ENCODE assay signal across 16 cellular contexts in genomic region chr3:157146664-157147082, GRCh38. TPM values are rescaled to one million over a fixed set of nuclear protein-coding genes. Genes with fewer than 3 reads are reported as not detected.
A peak's percentile ranks its signal among the peaks of the same experiment; 100 is the strongest.
DNase-seq lines count a peak whose midpoint lies in the region; ATAC-seq and TF ChIP-seq lines count a peak whose summit lies in the region.
"Had no signal": no experiment of that assay in that cellular context is flagged by ENCODE, and none has a peak within 500 bp of the region (broad histone marks: within the 10 kb centered on the region; RNA-seq: fewer than 3 reads in every experiment).

No MANE protein-coding gene starts in this region.

- H3K27me3 ChIP-seq in CD4-positive, alpha-beta T cell (ENCODE audit: control insufficient read depth, insufficient read depth, low read length) = no peaks in the 10 kb centered on the region
- H3K27me3 ChIP-seq: BE2C had no signal

- POLR2A ChIA-PET in CD4-positive, alpha-beta T cell (lab: Charles Lee) = interaction anchor here (1.2 to 4.1 kb wide), 3 partner anchors 13 to 52 kb away, joined by 3 to 44 read pairs (median 8); partner anchors contain the start of gene CCNL1
- POLR2A ChIA-PET in activated CD8-positive, alpha-beta T cell treated with anti-CD3 and anti-CD28 coated beads for 36 hours (lab: Charles Lee) = interaction anchor here (1.1 to 5.8 kb wide), 6 partner anchors 9 to 592 kb away, joined by 3 to 106 read pairs (median 6); partner anchors contain the start of genes CCNL1 and SSR3

- H3K36me3 Mint-ChIP-seq in CD4-positive, alpha-beta T cell (ENCODE audit: low read depth) = peaks cover 96% of the 10 kb centered on the region
- peaks cover 70% of the 10 kb centered on the region for H3K36me3 Mint-ChIP-seq in activated CD8-positive, alpha-beta T cell treated with anti-CD3 and anti-CD28 coated beads for 36 hours (ENCODE audit: low read depth)

- no peak overlapping the region for H3K27ac ChIP-seq in CD4-positive, alpha-beta T cell (ENCODE audit: low read depth, low read length)
- H3K27ac ChIP-seq: lower lobe of right lung had no signal

- no peaks in the 10 kb centered on the region for H3K9me3 ChIP-seq in CD4-positive, alpha-beta T cell (ENCODE audit: control insufficient read depth, low read length)
- H3K9me3 ChIP-seq: BE2C, lower lobe of right lung had no signal

- intact Hi-C loops in CD4-positive, alpha-beta T cell (cut with DNase I, micrococcal nuclease) = no loop called here
- intact Hi-C loops in activated CD8-positive, alpha-beta T cell treated with anti-CD3 and anti-CD28 coated beads for 36 hours (cut with micrococcal nuclease) = no loop called here
- intact Hi-C loops in left colon (cut with DNase I, micrococcal nuclease) = no loop called here

- peak overlapping the region; percentile 81 for H3K27ac Mint-ChIP-seq in CD4-positive, alpha-beta T cell
- H3K27ac Mint-ChIP-seq in activated CD8-positive, alpha-beta T cell treated with anti-CD3 and anti-CD28 coated beads for 36 hours = peak overlapping the region; percentile 62
- H3K27ac Mint-ChIP-seq: GM23338 had no signal

- H3K4me3 Mint-ChIP-seq in CD4-positive, alpha-beta T cell = no peak overlapping the region
- no peak overlapping the region for H3K4me3 Mint-ChIP-seq in activated CD8-positive, alpha-beta T cell treated with anti-CD3 and anti-CD28 coated beads for 36 hours
- H3K4me3 Mint-ChIP-seq: GM23338, neural crest cell had no signal

- CTCF ChIA-PET in CD4-positive, alpha-beta T cell (lab: Charles Lee) = interaction anchor here (0.7 to 2.0 kb wide), 2 partner anchors 9 to 63 kb away, joined by 4 to 9 read pairs; no protein-coding TSS in a partner anchor
- CTCF ChIA-PET in activated CD8-positive, alpha-beta T cell treated with anti-CD3 and anti-CD28 coated beads for 36 hours (lab: Charles Lee) = interaction anchor here (0.9 to 6.1 kb wide), 4 partner anchors 9 to 58 kb away, joined by 3 to 56 read pairs (median 4); no protein-coding TSS in a partner anchor

- no peak for DNase-seq in CD4-positive, alpha-beta T cell
- no peak for DNase-seq in activated CD8-positive, alpha-beta T cell treated with anti-CD3 and anti-CD28 coated beads for 36 hours
- no peak for DNase-seq in left colon
- no peak for DNase-seq in NCI-H1694 (lab: John Stamatoyannopoulos, UW)
- DNase-seq in kidney glomerular epithelial cell (lab: John Stamatoyannopoulos, UW) = no peak
- no peak for DNase-seq in NCI-H1694 treated with DMSO at 0.1 percent for 48 hours (lab: John Stamatoyannopoulos, UW)
- DNase-seq: BE2C; DMS53; lower lobe of right lung; NCI-H774; stimulated activated CD4-positive, alpha-beta T cell treated with anti-CD3 and anti-CD28 coated beads, Interleukin-1b, Interleukin-23, amount 100 ng/mL, for 48 hours; SW 1271 had no signal

- ATAC-seq in CD4-positive, alpha-beta T cell (ENCODE audit: poor library complexity) = peak; percentile 9
- ATAC-seq in GM18505 (IDR thresholded peaks at IDR 0.05; ENCODE audit: unreplicated experiment) (no peak), left colon (peak; percentile 6), GM19324 (IDR thresholded peaks at IDR 0.05; ENCODE audit: low FRiP score, unreplicated experiment) (no peak)
- peak; percentile 7 for ATAC-seq in activated CD8-positive, alpha-beta T cell treated with anti-CD3 and anti-CD28 coated beads for 36 hours
- ATAC-seq: GM23338, lower lobe of right lung had no signal

- no peak for TF ChIP-seq CTCF in CD4-positive, alpha-beta T cell (IDR thresholded peaks at IDR 0.05)
- no peak for TF ChIP-seq CTCF in activated CD8-positive, alpha-beta T cell treated with anti-CD3 and anti-CD28 coated beads for 36 hours (IDR thresholded peaks at IDR 0.05)

- no peaks in the 10 kb centered on the region for H3K9me3 Mint-ChIP-seq in CD4-positive, alpha-beta T cell
- no peaks in the 10 kb centered on the region for H3K9me3 Mint-ChIP-seq in activated CD8-positive, alpha-beta T cell treated with anti-CD3 and anti-CD28 coated beads for 36 hours
- H3K9me3 Mint-ChIP-seq: GM23338, neural crest cell had no signal

- peak; percentile 8 for TF ChIP-seq POLR2A in GM18505 (IDR thresholded peaks at IDR 0.05; ENCODE audit: borderline replicate concordance, extremely low read depth, insufficient read depth, insufficient read length)

- H3K4me1 Mint-ChIP-seq in CD4-positive, alpha-beta T cell (ENCODE audit: low read depth) = peaks cover 44% of the 10 kb centered on the region
- H3K4me1 Mint-ChIP-seq in activated CD8-positive, alpha-beta T cell treated with anti-CD3 and anti-CD28 coated beads for 36 hours (ENCODE audit: low read depth) = peaks cover 30% of the 10 kb centered on the region
- H3K4me1 Mint-ChIP-seq: GM23338, neural crest cell had no signal

- no peaks in the 10 kb centered on the region for H3K27me3 Mint-ChIP-seq in CD4-positive, alpha-beta T cell
- H3K27me3 Mint-ChIP-seq in activated CD8-positive, alpha-beta T cell treated with anti-CD3 and anti-CD28 coated beads for 36 hours = no peaks in the 10 kb centered on the region

RNA-seq across cellular contexts. Expression of gene CCNL1, which starts 13.3 kb away (rescaled TPM):
- 1,000 to 10,000 TPM; 1,350 to 1,388 TPM for total RNA-seq in CD4-positive, alpha-beta T cell
- 100 to 1,000 TPM; 180 to 191 TPM for total RNA-seq in activated CD8-positive, alpha-beta T cell treated with anti-CD3 and anti-CD28 coated beads for 36 hours
- 100 to 1,000 TPM; 103 to 128 TPM for total RNA-seq in left colon

Comparison
In these comparisons a context has a peak if more than half of its experiments do, and no peak if none do; other contexts are left out.
1. ATAC-seq: peak in CD4-positive, alpha-beta T cell (single experiment), activated CD8-positive, alpha-beta T cell treated with anti-CD3 and anti-CD28 coated beads for 36 hours (single experiment) and left colon (single experiment); none in GM18505 (single experiment) and GM19324 (single experiment).
2. RNA of gene CCNL1, which starts 13.3 kb away (total RNA-seq): 1,350 to 1,388 TPM in CD4-positive, alpha-beta T cell; 180 to 191 TPM in activated CD8-positive, alpha-beta T cell treated with anti-CD3 and anti-CD28 coated beads for 36 hours and 103 to 128 TPM in left colon; every median in the first group is over 4 times any median in the second.